ENCODE assay signal across 23 cellular contexts in genomic region chr11:43676933-43677332, GRCh38.
"Had no signal": no experiment of that assay in that cellular context is flagged by ENCODE, and none has a peak within 500 bp of the region (broad histone marks: within the 10 kb centered on the region; RNA-seq: fewer than 3 reads in every experiment).

No MANE protein-coding gene starts in this region.

- H3K27me3 ChIP-seq: colonic mucosa, esophagus squamous epithelium, gastrocnemius medialis, heart right ventricle, left lung had no signal

- DNase-seq: colonic mucosa; cortex of kidney; effector CD8-positive, alpha-beta T cell; effector memory CD8-positive, alpha-beta T cell; endodermal cell; erythroblast; esophagus squamous epithelium; foreskin fibroblast; foreskin melanocyte; gastrocnemius medialis; glutamatergic neuron; head of caudate nucleus; heart right ventricle; hippocampal formation; left cardiac atrium; left lung; left ventricle myocardium superior; lower lobe of right lung; mesenchymal stem cell; mucosa of descending colon; naive B cell had no signal

- H3K36me3 ChIP-seq: colonic mucosa, esophagus squamous epithelium, gastrocnemius medialis, heart right ventricle, left lung, lower lobe of right lung had no signal

- H3K27ac Mint-ChIP-seq: dendritic cell treated with granulocyte-macrophage colony-stimulating factor and Interleukin-4, amounts not matched to agents 40 ng/mL and 50 ng/mL, for 4 days; effector memory CD8-positive, alpha-beta T cell; endodermal cell; mesothelial cell of epicardium; naive B cell had no signal

- H3K4me3 Mint-ChIP-seq: dendritic cell treated with granulocyte-macrophage colony-stimulating factor and Interleukin-4, amounts not matched to agents 40 ng/mL and 50 ng/mL, for 4 days; effector memory CD8-positive, alpha-beta T cell; endodermal cell; mesothelial cell of epicardium had no signal

- H3K36me3 Mint-ChIP-seq: mesothelial cell of epicardium, naive B cell had no signal

- H3K9me3 Mint-ChIP-seq: dendritic cell treated with granulocyte-macrophage colony-stimulating factor and Interleukin-4, amounts not matched to agents 40 ng/mL and 50 ng/mL, for 4 days; effector memory CD8-positive, alpha-beta T cell; mesothelial cell of epicardium had no signal

- H3K9me3 ChIP-seq: colonic mucosa, esophagus squamous epithelium, gastrocnemius medialis, left lung, lower lobe of right lung, mucosa of descending colon had no signal

- H3K4me1 ChIP-seq: colonic mucosa had no signal

- H3K4me3 ChIP-seq: colonic mucosa, esophagus squamous epithelium, gastrocnemius medialis, heart right ventricle, left lung, lower lobe of right lung, mucosa of descending colon had no signal
